18 cellular contexts compared by ENCODE assay signal in genomic region chr19:57267294-57267693, GRCh38. TPM values are rescaled to one million over a fixed set of nuclear protein-coding genes. Genes with fewer than 3 reads are reported as not detected.
"Had no signal": no experiment of that assay in that cellular context is flagged by ENCODE, and none has a peak within 500 bp of the region (broad histone marks: within the 10 kb centered on the region; RNA-seq: fewer than 3 reads in every experiment).

No MANE protein-coding gene starts in this region.

- H3K9me3 Mint-ChIP-seq: immature natural killer cell had no signal

- H3K27ac Mint-ChIP-seq: activated CD4-positive, alpha-beta T cell treated with anti-CD3 and anti-CD28 coated beads, Interleukin-2, amount 10 ng/mL, durations not matched to agents 7 days and 5 days; activated naive CD4-positive, alpha-beta T cell treated with anti-CD3 and anti-CD28 coated beads, Interleukin-2, amount 50 U/mL, for 72 hours; activated T-cell treated with anti-CD3 and anti-CD28 coated beads, Interleukin-2, amount 50 U/mL, for 24 hours; immature natural killer cell; stimulated activated effector memory CD8-positive, alpha-beta T cell treated with anti-CD3 and anti-CD28 coated beads, Interleukin-12 subunit alpha, Interleukin-12 subunit beta, amount 100 ng/mL, for 72 hours; T-helper 17 cell had no signal

- H3K4me3 ChIP-seq: dorsolateral prefrontal cortex, left ventricle myocardium inferior, pancreas, tibial nerve, vagina had no signal

- H3K27me3 ChIP-seq: dorsolateral prefrontal cortex, pancreas, tibial nerve, vagina had no signal

- FAIRE-seq: bronchial epithelial cell, pancreas had no signal

- H3K9me3 ChIP-seq: left ventricle myocardium inferior, pancreas, vagina had no signal

- H3K27me3 Mint-ChIP-seq: activated CD4-positive, alpha-beta T cell treated with anti-CD3 and anti-CD28 coated beads, Interleukin-2, amount 10 ng/mL, durations not matched to agents 7 days and 5 days; activated T-cell treated with anti-CD3 and anti-CD28 coated beads, Interleukin-2, amount 50 U/mL, for 24 hours; T-helper 17 cell had no signal

- H3K27ac ChIP-seq: dorsolateral prefrontal cortex, left ventricle myocardium inferior, pancreas, tibial nerve, vagina had no signal

- H3K36me3 ChIP-seq: pancreas, vagina had no signal

- H3K4me1 ChIP-seq: left ventricle myocardium inferior, pancreas, tibial nerve, vagina had no signal

- H3K4me1 Mint-ChIP-seq: activated CD4-positive, alpha-beta T cell treated with anti-CD3 and anti-CD28 coated beads, Interleukin-2, amount 10 ng/mL, durations not matched to agents 7 days and 5 days; immature natural killer cell; T-helper 17 cell had no signal

- H3K4me3 Mint-ChIP-seq: activated CD4-positive, alpha-beta T cell treated with anti-CD3 and anti-CD28 coated beads, Interleukin-2, amount 10 ng/mL, durations not matched to agents 7 days and 5 days; activated T-cell treated with anti-CD3 and anti-CD28 coated beads, Interleukin-2, amount 50 U/mL, for 24 hours; immature natural killer cell; stimulated activated effector memory CD8-positive, alpha-beta T cell treated with anti-CD3 and anti-CD28 coated beads, Interleukin-12 subunit alpha, Interleukin-12 subunit beta, amount 100 ng/mL, for 72 hours; T-helper 17 cell had no signal

- DNase-seq: activated CD4-positive, alpha-beta T cell treated with anti-CD3 and anti-CD28 coated beads, Interleukin-2, amount 10 ng/mL, durations not matched to agents 7 days and 5 days; activated CD4-positive, CD25-positive, alpha-beta regulatory T cell; activated effector memory CD4-positive, alpha-beta T cell treated with anti-CD3 and anti-CD28 coated beads, Interleukin-2, amount 50 U/mL, for 16 hours; activated T-cell treated with anti-CD3 and anti-CD28 coated beads, Interleukin-2, amount 50 U/mL, for 24 hours; amniotic stem cell; dorsolateral prefrontal cortex; glutamatergic neuron; immature natural killer cell; left ventricle myocardium inferior; pancreas; retina; T-helper 17 cell had no signal

RNA-seq across cellular contexts. Expression of gene AURKC, which starts 36.5 kb away (rescaled TPM):
- total RNA-seq: skeletal muscle tissue had no signal
